ENCODE assay signal across 15 cellular contexts in genomic region chr9:3751125-3751758, GRCh38.
DNase-seq lines count a peak whose midpoint lies in the region; ATAC-seq, FAIRE-seq and TF ChIP-seq lines count a peak whose summit lies in the region.
"Had no signal": no experiment of that assay in that cellular context is flagged by ENCODE, and none has a peak within 500 bp of the region (broad histone marks: within the 10 kb centered on the region; RNA-seq: fewer than 3 reads in every experiment).

No MANE protein-coding gene starts in this region.

- H3K4me2 ChIP-seq in MM.1S (ENCODE audit: low read depth, low read length) (peak overlapping the region; percentile 19; the same call in 1 of the 2 replicates), osteoblast (ENCODE audit: insufficient read depth, low read length) (no peak overlapping the region)

- H3K9me3 ChIP-seq in MM.1S (replicated peaks; ENCODE audit: insufficient read depth, low read length) = no peaks in the 10 kb centered on the region
- H3K9me3 ChIP-seq in endodermal cell (ENCODE audit: control insufficient read depth, low read length) = no peaks in the 10 kb centered on the region
- no peaks in the 10 kb centered on the region for H3K9me3 ChIP-seq in osteoblast (ENCODE audit: low read depth, low read length)
- no peaks in the 10 kb centered on the region for H3K9me3 ChIP-seq in uterus
- H3K9me3 ChIP-seq: heart left ventricle, upper lobe of left lung had no signal

- H3K27ac Mint-ChIP-seq in endodermal cell = peak overlapping the region; percentile 87
- H3K27ac Mint-ChIP-seq in endothelial cell (ENCODE audit: unreplicated experiment) = no peak overlapping the region
- H3K27ac Mint-ChIP-seq: activated B cell treated with CpG ODN at 0.5 μM for 24 hours; naive thymus-derived CD4-positive, alpha-beta T cell had no signal

- H3K36me3 Mint-ChIP-seq in endodermal cell (ENCODE audit: low read depth) (no peaks in the 10 kb centered on the region), endothelial cell (ENCODE audit: low read depth, unreplicated experiment) (no peaks in the 10 kb centered on the region)
- H3K36me3 Mint-ChIP-seq: naive thymus-derived CD4-positive, alpha-beta T cell had no signal

- H3F3A ChIP-seq in MM.1S (ENCODE audit: insufficient read depth, low read length) = peaks cover 6% of the 10 kb centered on the region; the same call in 1 of the 2 replicates

- no peaks in the 10 kb centered on the region for H3K27me3 Mint-ChIP-seq in endodermal cell (ENCODE audit: insufficient read depth)
- H3K27me3 Mint-ChIP-seq in endothelial cell (ENCODE audit: unreplicated experiment) = peaks cover 3% of the 10 kb centered on the region

- H3K4me3 ChIP-seq in MM.1S (ENCODE audit: low read length) (no peak overlapping the region), endodermal cell (ENCODE audit: low read length) (no peak overlapping the region), osteoblast (ENCODE audit: insufficient read depth, low read length) (no peak overlapping the region), uterus (no peak overlapping the region)
- H3K4me3 ChIP-seq: heart left ventricle, upper lobe of left lung had no signal

- TF ChIP-seq POLR2A in uterus (IDR thresholded peaks at IDR 0.05) = no peak

- no peaks in the 10 kb centered on the region for H4K20me1 ChIP-seq in MM.1S (ENCODE audit: insufficient read depth, low read length)
- H4K20me1 ChIP-seq in osteoblast (ENCODE audit: insufficient read depth, low read length) = no peaks in the 10 kb centered on the region

- H3K9me3 Mint-ChIP-seq in endodermal cell (no peaks in the 10 kb centered on the region), endothelial cell (ENCODE audit: unreplicated experiment) (no peaks in the 10 kb centered on the region)
- H3K9me3 Mint-ChIP-seq: activated B cell treated with CpG ODN at 0.5 μM for 24 hours had no signal

- no peaks in the 10 kb centered on the region for H3K9me2 ChIP-seq in MM.1S (replicated peaks; ENCODE audit: insufficient read depth, low read length)

- 0 out of 2 replicates have a peak overlapping the region, but pooled peaks have one; percentile 13 for H2AFZ ChIP-seq in MM.1S (ENCODE audit: low read length)
- peak overlapping the region; percentile 21 for H2AFZ ChIP-seq in osteoblast (ENCODE audit: low read length)

- H3K79me2 ChIP-seq in MM.1S (ENCODE audit: low read length) = no peaks in the 10 kb centered on the region
- no peaks in the 10 kb centered on the region for H3K79me2 ChIP-seq in osteoblast (ENCODE audit: insufficient read depth, low read length)

- H3K4me3 Mint-ChIP-seq in endodermal cell (no peak overlapping the region), endothelial cell (ENCODE audit: unreplicated experiment) (no peak overlapping the region)
- H3K4me3 Mint-ChIP-seq: activated B cell treated with CpG ODN at 0.5 μM for 24 hours; naive thymus-derived CD4-positive, alpha-beta T cell had no signal

- H3K4me1 ChIP-seq in MM.1S (ENCODE audit: low read length) = peaks cover 35% of the 10 kb centered on the region
- H3K4me1 ChIP-seq in endodermal cell (ENCODE audit: control insufficient read depth, insufficient read depth, low read length) = peaks cover 8% of the 10 kb centered on the region
- H3K4me1 ChIP-seq in osteoblast (ENCODE audit: insufficient read depth, low read length) = peaks cover 22% of the 10 kb centered on the region
- H3K4me1 ChIP-seq in uterus = no peaks in the 10 kb centered on the region

- H3K27ac ChIP-seq in MM.1S (ENCODE audit: low read length) (peak overlapping the region; percentile 29; the same call in 1 of the 2 replicates), endodermal cell (ENCODE audit: low read depth, low read length) (no peak overlapping the region), osteoblast (ENCODE audit: low read depth, low read length) (peak overlapping the region; percentile 36), uterus (peak overlapping the region in 1 of 2 donors; percentile 5)
- H3K27ac ChIP-seq: heart left ventricle, upper lobe of left lung had no signal

- H3K27me3 ChIP-seq in MM.1S (replicated peaks; ENCODE audit: insufficient read depth, low read length) (no peaks in the 10 kb centered on the region), endodermal cell (ENCODE audit: control insufficient read depth, insufficient read depth, low read length, poor library complexity, severe bottlenecking) (no peaks in the 10 kb centered on the region), osteoblast (ENCODE audit: insufficient read depth, low read length) (no peaks in the 10 kb centered on the region), uterus (no peaks in the 10 kb centered on the region)
- H3K27me3 ChIP-seq: heart left ventricle had no signal

- FAIRE-seq in D721Med (lab: Jason Lieb, UNC) = no peak
- FAIRE-seq: GM19239 had no signal

- intact Hi-C loops in uterus (cut with DNase I; ENCODE audit: low total_unique reads) = no loop called here

- H3K9ac ChIP-seq in MM.1S (ENCODE audit: low read length) = no peak overlapping the region
- no peak overlapping the region for H3K9ac ChIP-seq in endodermal cell (ENCODE audit: extremely low read depth, low read length, poor library complexity, severe bottlenecking)

- DNase-seq in Caki2 (ENCODE audit: low read depth) (peak; percentile 81), MM.1S (peak; percentile 54), endodermal cell (no peak), osteoblast (ENCODE audit: insufficient read length, low spot score, missing footprints) (no peak), uterus (no peak), D721Med (ENCODE audit: insufficient read length, low spot score) (no peak), endothelial cell (ENCODE audit: low spot score) (no peak)
- DNase-seq: activated B cell treated with CpG ODN at 0.5 μM for 24 hours; heart left ventricle; KG1; naive thymus-derived CD4-positive, alpha-beta T cell; stimulated activated CD4-positive, alpha-beta T cell treated with anti-CD3 and anti-CD28 coated beads, Interleukin-4, amount 100 ng/mL, for 4 hours; upper lobe of left lung had no signal

- H3K4me1 Mint-ChIP-seq in endodermal cell = peaks cover 35% of the 10 kb centered on the region
- no peaks in the 10 kb centered on the region for H3K4me1 Mint-ChIP-seq in endothelial cell (ENCODE audit: unreplicated experiment)
- H3K4me1 Mint-ChIP-seq: activated B cell treated with CpG ODN at 0.5 μM for 24 hours had no signal

- in situ Hi-C loops in Caki2 (cut with HindIII; ENCODE audit: low pct_unique_long_range_greater_than_20kb, low sequenced_read_pairs) = no loop called here

- H3K36me3 ChIP-seq in MM.1S (replicated peaks; ENCODE audit: insufficient read depth, low read length) (no peaks in the 10 kb centered on the region), endodermal cell (ENCODE audit: control insufficient read depth, insufficient read depth, low read length) (no peaks in the 10 kb centered on the region), osteoblast (ENCODE audit: insufficient read depth, low read length) (no peaks in the 10 kb centered on the region), uterus (no peaks in the 10 kb centered on the region)
- H3K36me3 ChIP-seq: heart left ventricle, upper lobe of left lung had no signal

- ATAC-seq in HG03442 (IDR thresholded peaks at IDR 0.05; ENCODE audit: unreplicated experiment) = no peak
- ATAC-seq: heart left ventricle; naive thymus-derived CD4-positive, alpha-beta T cell had no signal

- TF ChIP-seq CTCF in MM.1S (IDR thresholded peaks at IDR 0.05; ENCODE audit: low read length) (no peak; the same call in 1 of the 2 replicates), endodermal cell (conservative IDR thresholded peaks at IDR 0.05) (no peak), osteoblast (IDR thresholded peaks at IDR 0.05; ENCODE audit: extremely low read depth, low read depth, low read length) (peak; percentile 8), uterus (IDR thresholded peaks at IDR 0.05) (no peak), D721Med (IDR thresholded peaks at IDR 0.05; ENCODE audit: insufficient read depth, missing control alignments) (no peak), endothelial cell (IDR thresholded peaks at IDR 0.05; ENCODE audit: unreplicated experiment) (no peak)

- WGBS in endodermal cell (ENCODE audit: insufficient coverage in 1 of 2, insufficient read length in 1 of 2), 2 experiments = 86 to 93% methylated on average over 1 to 2 of the region's 2 CpGs

Comparison
In these comparisons a context has a peak if more than half of its experiments do, and no peak if none do; other contexts are left out.
1. DNase-seq: peak in Caki2 (single experiment) and MM.1S (single experiment); none in endodermal cell (single experiment), osteoblast (single experiment), uterus (0 of 2), D721Med (single experiment) and endothelial cell (single experiment).